23 cellular contexts compared by ENCODE assay signal in the genomic region with DNA sequence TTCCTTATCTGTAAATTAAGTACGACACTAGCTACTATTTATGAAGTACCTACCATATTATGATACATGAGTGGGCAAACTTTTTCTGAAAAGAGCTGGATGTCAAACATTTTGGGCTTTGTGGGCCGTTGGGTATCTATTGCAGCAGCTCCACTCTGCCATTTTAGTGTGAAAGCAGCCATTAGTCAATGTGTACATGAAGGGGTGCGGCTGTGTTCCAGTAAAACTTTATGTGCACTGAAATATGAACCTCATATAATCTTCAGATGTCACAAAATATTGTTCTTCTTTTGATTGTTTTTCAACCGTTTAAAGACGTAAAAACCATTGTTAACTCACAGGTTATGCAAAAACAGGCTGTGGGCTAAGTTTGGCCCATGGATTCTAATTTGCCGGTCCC.
"Had no signal": no experiment of that assay in that cellular context is flagged by ENCODE, and none has a peak within 500 bp of the region (broad histone marks: within the 10 kb centered on the region; RNA-seq: fewer than 3 reads in every experiment).

No MANE protein-coding gene starts in this region.

- H3K9me3 ChIP-seq: esophagus muscularis mucosa, gastroesophageal sphincter, heart left ventricle, left lung, lower lobe of right lung had no signal

- FAIRE-seq: endometrium, frontal cortex, kidney had no signal

- H3K27ac Mint-ChIP-seq: endodermal cell, immature natural killer cell, mesothelial cell of epicardium had no signal

- H3K4me3 ChIP-seq: coronary artery, dorsolateral prefrontal cortex, esophagus muscularis mucosa, gastroesophageal sphincter, heart left ventricle, hepatocyte, left lung, lower lobe of right lung had no signal

- H3K27me3 Mint-ChIP-seq: naive thymus-derived CD4-positive, alpha-beta T cell had no signal

- H3K36me3 ChIP-seq: esophagus muscularis mucosa, left lung had no signal

- DNase-seq: dorsolateral prefrontal cortex; effector CD4-positive, alpha-beta T cell; effector memory CD4-positive, alpha-beta T cell; endodermal cell; heart left ventricle; hypothalamus; immature natural killer cell; islet precursor cell; kidney; kidney glomerular epithelial cell; left lung; left ventricle myocardium superior; lower lobe of right lung; mesenchymal stem cell; naive thymus-derived CD4-positive, alpha-beta T cell had no signal

- ATAC-seq: foreskin keratinocyte; gastroesophageal sphincter; heart left ventricle; left lung; left ventricle myocardium superior; lower lobe of right lung; naive thymus-derived CD4-positive, alpha-beta T cell had no signal

- H3K27ac ChIP-seq: coronary artery, dorsolateral prefrontal cortex, esophagus muscularis mucosa, foreskin keratinocyte, gastroesophageal sphincter, heart left ventricle, hepatocyte, left lung, lower lobe of right lung had no signal

- H3K4me1 Mint-ChIP-seq: endodermal cell had no signal

- H2AFZ ChIP-seq: hepatocyte had no signal

- H3K79me2 ChIP-seq: hepatocyte had no signal

- H3K4me3 Mint-ChIP-seq: endodermal cell; immature natural killer cell; mesothelial cell of epicardium; naive thymus-derived CD4-positive, alpha-beta T cell had no signal

- H3K4me1 ChIP-seq: foreskin keratinocyte, heart left ventricle, left lung, lower lobe of right lung had no signal

- H3K9me3 Mint-ChIP-seq: immature natural killer cell had no signal

- H3K4me2 ChIP-seq: hepatocyte had no signal

- H3K27me3 ChIP-seq: esophagus muscularis mucosa, foreskin keratinocyte, gastroesophageal sphincter, hepatocyte had no signal
